ENCODE assay signal across 11 cellular contexts in genomic region chr17:28381141-28381825, GRCh38. TPM values are rescaled to one million over a fixed set of nuclear protein-coding genes. Genes with fewer than 3 reads are reported as not detected.
A peak's percentile ranks its signal among the peaks of the same experiment; 100 is the strongest.
DNase-seq lines count a peak whose midpoint lies in the region; ATAC-seq, FAIRE-seq and TF ChIP-seq lines count a peak whose summit lies in the region.
"Had no signal": no experiment of that assay in that cellular context is flagged by ENCODE, and none has a peak within 500 bp of the region (broad histone marks: within the 10 kb centered on the region; RNA-seq: fewer than 3 reads in every experiment).

No MANE protein-coding gene starts in this region.

- no peak overlapping the region for H2AFZ ChIP-seq in PC-3 (ENCODE audit: low read length)

- H3K9me2 ChIP-seq in PC-3 (replicated peaks; ENCODE audit: low read length): no peaks in the 10 kb centered on the region

- H3K27me3 Mint-ChIP-seq in endothelial cell (ENCODE audit: unreplicated experiment): peaks cover 26% of the 10 kb centered on the region
- H3K27me3 Mint-ChIP-seq: T-helper 17 cell had no signal

- BruUV-seq in PC-3 (replicated peaks; lab: Mats Ljungman, UMichigan): no TSS peak

- H3K4me3 ChIP-seq in PC-3 (ENCODE audit: low read length): no peak overlapping the region

- POLR2A ChIA-PET in PC-3 (lab: Charles Lee; ENCODE audit: unreplicated experiment): no interaction called here

- DNase-seq in CD1c-positive myeloid dendritic cell (ENCODE audit: extremely low spot score) (peak; percentile 21), NCI-H748 treated with DMSO at 0.1 percent for 48 hours (lab: John Stamatoyannopoulos, UW) (peak; percentile 60), endothelial cell (ENCODE audit: low spot score) (peak; percentile 74), mucosa of gallbladder (ENCODE audit: low spot score) (peak; percentile 33), D721Med (ENCODE audit: insufficient read length, low spot score) (no peak), HuH-7 (ENCODE audit: low spot score) (no peak), frontal cortex (ENCODE audit: low spot score in 2 of 2) (no peak), PC-3 (no peak)
- DNase-seq: effector CD4-positive, alpha-beta T cell; T-helper 17 cell had no signal

- peaks cover 7% of the 10 kb centered on the region; the same call in 1 of the 2 replicates for H3K79me2 ChIP-seq in PC-3 (ENCODE audit: low read length)

- peaks cover 7% of the 10 kb centered on the region for H3K36me3 Mint-ChIP-seq in endothelial cell (ENCODE audit: low read depth, unreplicated experiment)

- intact Hi-C loops in PC-3 (cut with micrococcal nuclease): no loop called here

- no peak overlapping the region for H3K4me2 ChIP-seq in PC-3 (ENCODE audit: low read length)

- no peaks in the 10 kb centered on the region for H3F3A ChIP-seq in PC-3 (ENCODE audit: low read length, unreplicated experiment)

- no peaks in the 10 kb centered on the region for H3K36me3 ChIP-seq in PC-3 (ENCODE audit: low read depth, low read length)

- CTCF ChIA-PET in PC-3 (lab: Charles Lee): no interaction called here

- H4K20me1 ChIP-seq in PC-3 (ENCODE audit: low read length): no peaks in the 10 kb centered on the region

- no peak for ATAC-seq in PC-3
- ATAC-seq: T-helper 17 cell had no signal

- no peak overlapping the region for H3K9ac ChIP-seq in PC-3 (ENCODE audit: low read length)

- peak overlapping the region; percentile 59 for H3K4me3 Mint-ChIP-seq in endothelial cell (ENCODE audit: unreplicated experiment)

- H3K9me3 Mint-ChIP-seq in endothelial cell (ENCODE audit: unreplicated experiment): no peaks in the 10 kb centered on the region

- no peaks in the 10 kb centered on the region for H3K9me3 ChIP-seq in PC-3 (ENCODE audit: low read length)

- H3K27ac Mint-ChIP-seq in endothelial cell (ENCODE audit: unreplicated experiment): no peak overlapping the region
- H3K27ac Mint-ChIP-seq: T-helper 17 cell had no signal

- FAIRE-seq in D721Med (lab: Jason Lieb, UNC) (no peak), frontal cortex (lab: Jason Lieb, UNC) (no peak)

- H3K27me3 ChIP-seq in PC-3 (ENCODE audit: low read length): no peaks in the 10 kb centered on the region

- peaks cover 29% of the 10 kb centered on the region for H3K4me1 Mint-ChIP-seq in endothelial cell (ENCODE audit: unreplicated experiment)

- peaks cover 22% of the 10 kb centered on the region for H3K4me1 ChIP-seq in PC-3 (ENCODE audit: insufficient read depth, low read length)

- H3K27ac ChIP-seq in PC-3 (ENCODE audit: low read length): no peak overlapping the region

- no peak for TF ChIP-seq CTCF in endothelial cell (IDR thresholded peaks at IDR 0.05; ENCODE audit: unreplicated experiment)
- TF ChIP-seq CTCF in D721Med (IDR thresholded peaks at IDR 0.05; ENCODE audit: insufficient read depth, missing control alignments): no peak
- no peak for TF ChIP-seq CTCF in PC-3 (conservative IDR thresholded peaks at IDR 0.05; ENCODE audit: low read depth, low read length)

RNA-seq across cellular contexts. Expression of gene SARM1, which starts 9.8 kb away (rescaled TPM):
- total RNA-seq in endothelial cell (ENCODE audit: unreplicated experiment): 5.8 TPM
- 27.8 TPM for total RNA-seq in mucosa of gallbladder
- total RNA-seq in frontal cortex: 18.3 TPM
- 6.7 and 8.4 TPM in 2 replicates for total RNA-seq in PC-3 (2014; rRNA removed)

RNA-seq across cellular contexts. Expression of gene VTN, which starts 11.2 kb away (rescaled TPM):
- total RNA-seq in endothelial cell (ENCODE audit: unreplicated experiment): not detected
- total RNA-seq in mucosa of gallbladder: 424 TPM
- 0.41 TPM for total RNA-seq in frontal cortex
- total RNA-seq in PC-3 (2014; rRNA removed): not detected in 2 replicates
- total RNA-seq: M059J had no signal

RNA-seq across cellular contexts. Expression of gene SEBOX, which starts 16.3 kb away (rescaled TPM):
- total RNA-seq in endothelial cell (ENCODE audit: unreplicated experiment) (not detected), mucosa of gallbladder (not detected), frontal cortex (not detected), PC-3 (2014; rRNA removed) (not detected in 2 replicates)
- total RNA-seq: M059J, T-helper 17 cell had no signal

RNA-seq across cellular contexts. Expression of gene POLDIP2, which starts 24.0 kb away (rescaled TPM):
- total RNA-seq in endothelial cell (ENCODE audit: unreplicated experiment) (57.2 TPM), mucosa of gallbladder (88.8 TPM), frontal cortex (42.0 TPM), PC-3 (2014; rRNA removed) (136 and 137 TPM in 2 replicates)

RNA-seq across cellular contexts. Expression of gene SLC46A1, which starts 24.7 kb away (rescaled TPM):
- total RNA-seq in endothelial cell (ENCODE audit: unreplicated experiment) (5.3 TPM), mucosa of gallbladder (46.2 TPM), frontal cortex (12.2 TPM), PC-3 (2014; rRNA removed) (10.4 and 12.9 TPM in 2 replicates)

Comparison
In these comparisons a context has a peak if more than half of its experiments do, and no peak if none do; other contexts are left out.
1. DNase-seq: peak in CD1c-positive myeloid dendritic cell (single experiment), NCI-H748 treated with DMSO at 0.1 percent for 48 hours (single experiment), endothelial cell (single experiment) and mucosa of gallbladder (single experiment); none in D721Med (single experiment), HuH-7 (single experiment), frontal cortex (0 of 2) and PC-3 (single experiment).
2. RNA of gene VTN, which starts 11.2 kb away (total RNA-seq): 424 TPM in mucosa of gallbladder (single experiment); 0.41 TPM in frontal cortex (single experiment), not detected in endothelial cell (single experiment) and not detected in PC-3; every median in the first group is over 100 times any median in the second.